1 cellular context compared by ENCODE assay signal in the genomic region with DNA sequence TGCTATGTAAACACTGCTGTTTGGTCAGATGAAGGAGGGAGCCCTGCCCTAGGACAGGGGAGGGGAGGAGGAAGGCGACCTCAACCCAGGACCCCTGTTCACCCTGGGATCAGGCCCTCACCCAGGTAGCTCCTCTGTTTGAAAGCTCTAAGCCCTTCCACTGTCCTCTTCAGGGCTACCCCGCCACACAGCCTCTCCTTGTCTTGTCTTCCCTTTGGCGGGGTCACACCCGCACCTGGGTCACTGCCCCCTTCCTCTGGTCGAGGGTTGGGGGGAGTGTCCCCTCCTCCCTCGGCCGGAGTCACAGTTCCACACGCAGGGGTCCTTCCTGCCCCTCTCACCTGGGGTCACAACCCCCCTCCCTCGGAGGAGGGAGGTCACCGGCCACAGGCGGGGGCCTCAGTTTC.
TF ChIP-seq lines count a peak whose summit lies in the region.

No MANE protein-coding gene starts in this region.

TF ChIP-seq in K562, 482 proteins besides CTCF, POLR2A, EP300 and RAD21 (continues in another document):
- TF ChIP-seq PML (IDR thresholded peaks at IDR 0.05; ENCODE audit: low read length) (0 out of 2 replicates have a peak, but pooled peaks have one; percentile 15), HDGF (IDR thresholded peaks at IDR 0.05) (peak; percentile 92), SMAD1 (IDR thresholded peaks at IDR 0.05; ENCODE audit: low read depth, low read length, partially characterized antibody) (no peak), GTF2E2 (tag; IDR thresholded peaks at IDR 0.05) (no peak), SMARCE1 (IDR thresholded peaks at IDR 0.05) (peak; percentile 35; the same call in 1 of the 2 replicates), ZNF668 (CRISPR knock-in tag; IDR thresholded peaks at IDR 0.05) (peak; percentile 52; the same call in 1 of the 2 replicates), NR2C1 (IDR thresholded peaks at IDR 0.05) (peak; percentile 43; the same call in 1 of the 2 replicates), NR2C1 (tag; IDR thresholded peaks at IDR 0.05) (peak; percentile 72; the same call in 1 of the 2 replicates), NR2C2 (CRISPR knock-in tag; IDR thresholded peaks at IDR 0.05) (no peak), NR2C2 (tag; IDR thresholded peaks at IDR 0.05) (0 out of 2 replicates have a peak, but pooled peaks have one; percentile 76), ATF1 (CRISPR knock-in tag; IDR thresholded peaks at IDR 0.05) (no peak), ATF1 (tag; IDR thresholded peaks at IDR 0.05) (peak; percentile 44; the same call in 1 of the 2 replicates), NUFIP1 (IDR thresholded peaks at IDR 0.05; ENCODE audit: partially characterized antibody) (no peak), ZNF778 (CRISPR knock-in tag; IDR thresholded peaks at IDR 0.05) (no peak), ZNF561 (CRISPR knock-in tag; conservative IDR thresholded peaks at IDR 0.05) (no peak), DDX20 (tag; IDR thresholded peaks at IDR 0.05; ENCODE audit: low read depth) (no peak), MEF2D (tag; conservative IDR thresholded peaks at IDR 0.05; ENCODE audit: low read depth) (peak; percentile 42; the same call in 1 of the 2 replicates), ARID1B (IDR thresholded peaks at IDR 0.05) (0 out of 2 replicates have a peak, but pooled peaks have one; percentile 8), CHD2 (IDR thresholded peaks at IDR 0.05; ENCODE audit: low read depth, low read length) (no peak), PURB (CRISPR knock-in tag; IDR thresholded peaks at IDR 0.05; ENCODE audit: low read depth) (no peak), MYC (IDR thresholded peaks at IDR 0.05; ENCODE audit: low read depth, low read length) (no peak), MYC (CRISPR knock-in tag; IDR thresholded peaks at IDR 0.05; ENCODE audit: borderline replicate concordance, low read depth) (peak; percentile 85; the same call in 1 of the 2 replicates), KAT7 (CRISPR knock-in tag; IDR thresholded peaks at IDR 0.05; ENCODE audit: borderline replicate concordance) (peak; percentile 50; the same call in 1 of the 2 replicates), FOSL1 (tag; conservative IDR thresholded peaks at IDR 0.05) (no peak), TRIM24 (IDR thresholded peaks at IDR 0.05) (no peak)
- TF ChIP-seq, protein P1, sequence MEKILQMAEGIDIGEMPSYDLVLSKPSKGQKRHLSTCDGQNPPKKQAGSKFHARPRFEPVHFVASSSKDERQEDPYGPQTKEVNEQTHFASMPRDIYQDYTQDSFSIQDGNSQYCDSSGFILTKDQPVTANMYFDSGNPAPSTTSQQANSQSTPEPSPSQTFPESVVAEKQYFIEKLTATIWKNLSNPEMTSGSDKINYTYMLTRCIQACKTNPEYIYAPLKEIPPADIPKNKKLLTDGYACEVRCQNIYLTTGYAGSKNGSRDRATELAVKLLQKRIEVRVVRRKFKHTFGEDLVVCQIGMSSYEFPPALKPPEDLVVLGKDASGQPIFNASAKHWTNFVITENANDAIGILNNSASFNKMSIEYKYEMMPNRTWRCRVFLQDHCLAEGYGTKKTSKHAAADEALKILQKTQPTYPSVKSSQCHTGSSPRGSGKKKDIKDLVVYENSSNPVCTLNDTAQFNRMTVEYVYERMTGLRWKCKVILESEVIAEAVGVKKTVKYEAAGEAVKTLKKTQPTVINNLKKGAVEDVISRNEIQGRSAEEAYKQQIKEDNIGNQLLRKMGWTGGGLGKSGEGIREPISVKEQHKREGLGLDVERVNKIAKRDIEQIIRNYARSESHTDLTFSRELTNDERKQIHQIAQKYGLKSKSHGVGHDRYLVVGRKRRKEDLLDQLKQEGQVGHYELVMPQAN (IDR thresholded peaks at IDR 0.05; ENCODE audit: borderline replicate concordance), result peak; percentile 69; the same call in 1 of the 2 replicates
- TF ChIP-seq, protein P2, sequence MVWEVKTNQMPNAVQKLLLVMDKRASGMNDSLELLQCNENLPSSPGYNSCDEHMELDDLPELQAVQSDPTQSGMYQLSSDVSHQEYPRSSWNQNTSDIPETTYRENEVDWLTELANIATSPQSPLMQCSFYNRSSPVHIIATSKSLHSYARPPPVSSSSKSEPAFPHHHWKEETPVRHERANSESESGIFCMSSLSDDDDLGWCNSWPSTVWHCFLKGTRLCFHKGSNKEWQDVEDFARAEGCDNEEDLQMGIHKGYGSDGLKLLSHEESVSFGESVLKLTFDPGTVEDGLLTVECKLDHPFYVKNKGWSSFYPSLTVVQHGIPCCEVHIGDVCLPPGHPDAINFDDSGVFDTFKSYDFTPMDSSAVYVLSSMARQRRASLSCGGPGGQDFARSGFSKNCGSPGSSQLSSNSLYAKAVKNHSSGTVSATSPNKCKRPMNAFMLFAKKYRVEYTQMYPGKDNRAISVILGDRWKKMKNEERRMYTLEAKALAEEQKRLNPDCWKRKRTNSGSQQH (CRISPR knock-in tag; IDR thresholded peaks at IDR 0.05), result 0 out of 2 replicates have a peak, but pooled peaks have one; percentile 49
- TF ChIP-seq, protein P3, sequence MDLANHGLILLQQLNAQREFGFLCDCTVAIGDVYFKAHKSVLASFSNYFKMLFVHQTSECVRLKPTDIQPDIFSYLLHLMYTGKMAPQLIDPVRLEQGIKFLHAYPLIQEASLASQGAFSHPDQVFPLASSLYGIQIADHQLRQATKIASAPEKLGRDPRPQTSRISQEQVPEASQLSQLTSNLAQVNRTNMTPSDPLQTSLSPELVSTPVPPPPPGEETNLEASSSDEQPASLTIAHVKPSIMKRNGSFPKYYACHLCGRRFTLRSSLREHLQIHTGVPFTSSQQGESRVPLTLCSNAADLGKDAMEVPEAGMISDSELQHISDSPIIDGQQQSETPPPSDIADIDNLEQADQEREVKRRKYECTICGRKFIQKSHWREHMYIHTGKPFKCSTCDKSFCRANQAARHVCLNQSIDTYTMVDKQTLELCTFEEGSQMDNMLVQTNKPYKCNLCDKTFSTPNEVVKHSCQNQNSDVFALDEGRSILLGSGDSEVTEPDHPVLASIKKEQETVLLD (IDR thresholded peaks at IDR 0.05), result peak; percentile 57; the same call in 1 of the 2 replicates
- TF ChIP-seq, protein P4, sequence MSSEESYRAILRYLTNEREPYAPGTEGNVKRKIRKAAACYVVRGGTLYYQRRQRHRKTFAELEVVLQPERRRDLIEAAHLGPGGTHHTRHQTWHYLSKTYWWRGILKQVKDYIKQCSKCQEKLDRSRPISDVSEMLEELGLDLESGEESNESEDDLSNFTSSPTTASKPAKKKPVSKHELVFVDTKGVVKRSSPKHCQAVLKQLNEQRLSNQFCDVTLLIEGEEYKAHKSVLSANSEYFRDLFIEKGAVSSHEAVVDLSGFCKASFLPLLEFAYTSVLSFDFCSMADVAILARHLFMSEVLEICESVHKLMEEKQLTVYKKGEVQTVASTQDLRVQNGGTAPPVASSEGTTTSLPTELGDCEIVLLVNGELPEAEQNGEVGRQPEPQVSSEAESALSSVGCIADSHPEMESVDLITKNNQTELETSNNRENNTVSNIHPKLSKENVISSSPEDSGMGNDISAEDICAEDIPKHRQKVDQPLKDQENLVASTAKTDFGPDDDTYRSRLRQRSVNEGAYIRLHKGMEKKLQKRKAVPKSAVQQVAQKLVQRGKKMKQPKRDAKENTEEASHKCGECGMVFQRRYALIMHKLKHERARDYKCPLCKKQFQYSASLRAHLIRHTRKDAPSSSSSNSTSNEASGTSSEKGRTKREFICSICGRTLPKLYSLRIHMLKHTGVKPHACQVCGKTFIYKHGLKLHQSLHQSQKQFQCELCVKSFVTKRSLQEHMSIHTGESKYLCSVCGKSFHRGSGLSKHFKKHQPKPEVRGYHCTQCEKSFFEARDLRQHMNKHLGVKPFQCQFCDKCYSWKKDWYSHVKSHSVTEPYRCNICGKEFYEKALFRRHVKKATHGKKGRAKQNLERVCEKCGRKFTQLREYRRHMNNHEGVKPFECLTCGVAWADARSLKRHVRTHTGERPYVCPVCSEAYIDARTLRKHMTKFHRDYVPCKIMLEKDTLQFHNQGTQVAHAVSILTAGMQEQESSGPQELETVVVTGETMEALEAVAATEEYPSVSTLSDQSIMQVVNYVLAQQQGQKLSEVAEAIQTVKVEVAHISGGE (CRISPR knock-in tag; IDR thresholded peaks at IDR 0.05), result 0 out of 6 replicates have a peak, but pooled peaks of 1 of the 3 experiments have one; percentile 51
- TF ChIP-seq, protein P5, sequence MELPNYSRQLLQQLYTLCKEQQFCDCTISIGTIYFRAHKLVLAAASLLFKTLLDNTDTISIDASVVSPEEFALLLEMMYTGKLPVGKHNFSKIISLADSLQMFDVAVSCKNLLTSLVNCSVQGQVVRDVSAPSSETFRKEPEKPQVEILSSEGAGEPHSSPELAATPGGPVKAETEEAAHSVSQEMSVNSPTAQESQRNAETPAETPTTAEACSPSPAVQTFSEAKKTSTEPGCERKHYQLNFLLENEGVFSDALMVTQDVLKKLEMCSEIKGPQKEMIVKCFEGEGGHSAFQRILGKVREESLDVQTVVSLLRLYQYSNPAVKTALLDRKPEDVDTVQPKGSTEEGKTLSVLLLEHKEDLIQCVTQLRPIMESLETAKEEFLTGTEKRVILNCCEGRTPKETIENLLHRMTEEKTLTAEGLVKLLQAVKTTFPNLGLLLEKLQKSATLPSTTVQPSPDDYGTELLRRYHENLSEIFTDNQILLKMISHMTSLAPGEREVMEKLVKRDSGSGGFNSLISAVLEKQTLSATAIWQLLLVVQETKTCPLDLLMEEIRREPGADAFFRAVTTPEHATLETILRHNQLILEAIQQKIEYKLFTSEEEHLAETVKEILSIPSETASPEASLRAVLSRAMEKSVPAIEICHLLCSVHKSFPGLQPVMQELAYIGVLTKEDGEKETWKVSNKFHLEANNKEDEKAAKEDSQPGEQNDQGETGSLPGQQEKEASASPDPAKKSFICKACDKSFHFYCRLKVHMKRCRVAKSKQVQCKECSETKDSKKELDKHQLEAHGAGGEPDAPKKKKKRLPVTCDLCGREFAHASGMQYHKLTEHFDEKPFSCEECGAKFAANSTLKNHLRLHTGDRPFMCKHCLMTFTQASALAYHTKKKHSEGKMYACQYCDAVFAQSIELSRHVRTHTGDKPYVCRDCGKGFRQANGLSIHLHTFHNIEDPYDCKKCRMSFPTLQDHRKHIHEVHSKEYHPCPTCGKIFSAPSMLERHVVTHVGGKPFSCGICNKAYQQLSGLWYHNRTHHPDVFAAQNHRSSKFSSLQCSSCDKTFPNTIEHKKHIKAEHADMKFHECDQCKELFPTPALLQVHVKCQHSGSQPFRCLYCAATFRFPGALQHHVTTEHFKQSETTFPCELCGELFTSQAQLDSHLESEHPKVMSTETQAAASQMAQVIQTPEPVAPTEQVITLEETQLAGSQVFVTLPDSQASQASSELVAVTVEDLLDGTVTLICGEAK (IDR thresholded peaks at IDR 0.05), result peak; percentile 47; the same call in 1 of the 2 replicates
- TF ChIP-seq, protein P5 (CRISPR knock-in tag; IDR thresholded peaks at IDR 0.05), result no peak
- TF ChIP-seq, protein P6, sequence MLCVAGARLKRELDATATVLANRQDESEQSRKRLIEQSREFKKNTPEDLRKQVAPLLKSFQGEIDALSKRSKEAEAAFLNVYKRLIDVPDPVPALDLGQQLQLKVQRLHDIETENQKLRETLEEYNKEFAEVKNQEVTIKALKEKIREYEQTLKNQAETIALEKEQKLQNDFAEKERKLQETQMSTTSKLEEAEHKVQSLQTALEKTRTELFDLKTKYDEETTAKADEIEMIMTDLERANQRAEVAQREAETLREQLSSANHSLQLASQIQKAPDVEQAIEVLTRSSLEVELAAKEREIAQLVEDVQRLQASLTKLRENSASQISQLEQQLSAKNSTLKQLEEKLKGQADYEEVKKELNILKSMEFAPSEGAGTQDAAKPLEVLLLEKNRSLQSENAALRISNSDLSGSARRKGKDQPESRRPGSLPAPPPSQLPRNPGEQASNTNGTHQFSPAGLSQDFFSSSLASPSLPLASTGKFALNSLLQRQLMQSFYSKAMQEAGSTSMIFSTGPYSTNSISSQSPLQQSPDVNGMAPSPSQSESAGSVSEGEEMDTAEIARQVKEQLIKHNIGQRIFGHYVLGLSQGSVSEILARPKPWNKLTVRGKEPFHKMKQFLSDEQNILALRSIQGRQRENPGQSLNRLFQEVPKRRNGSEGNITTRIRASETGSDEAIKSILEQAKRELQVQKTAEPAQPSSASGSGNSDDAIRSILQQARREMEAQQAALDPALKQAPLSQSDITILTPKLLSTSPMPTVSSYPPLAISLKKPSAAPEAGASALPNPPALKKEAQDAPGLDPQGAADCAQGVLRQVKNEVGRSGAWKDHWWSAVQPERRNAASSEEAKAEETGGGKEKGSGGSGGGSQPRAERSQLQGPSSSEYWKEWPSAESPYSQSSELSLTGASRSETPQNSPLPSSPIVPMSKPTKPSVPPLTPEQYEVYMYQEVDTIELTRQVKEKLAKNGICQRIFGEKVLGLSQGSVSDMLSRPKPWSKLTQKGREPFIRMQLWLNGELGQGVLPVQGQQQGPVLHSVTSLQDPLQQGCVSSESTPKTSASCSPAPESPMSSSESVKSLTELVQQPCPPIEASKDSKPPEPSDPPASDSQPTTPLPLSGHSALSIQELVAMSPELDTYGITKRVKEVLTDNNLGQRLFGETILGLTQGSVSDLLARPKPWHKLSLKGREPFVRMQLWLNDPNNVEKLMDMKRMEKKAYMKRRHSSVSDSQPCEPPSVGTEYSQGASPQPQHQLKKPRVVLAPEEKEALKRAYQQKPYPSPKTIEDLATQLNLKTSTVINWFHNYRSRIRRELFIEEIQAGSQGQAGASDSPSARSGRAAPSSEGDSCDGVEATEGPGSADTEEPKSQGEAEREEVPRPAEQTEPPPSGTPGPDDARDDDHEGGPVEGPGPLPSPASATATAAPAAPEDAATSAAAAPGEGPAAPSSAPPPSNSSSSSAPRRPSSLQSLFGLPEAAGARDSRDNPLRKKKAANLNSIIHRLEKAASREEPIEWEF (CRISPR knock-in tag; IDR thresholded peaks at IDR 0.05), result peak; percentile 86; the same call in 1 of the 2 replicates
